9 cellular contexts compared by ENCODE assay signal in genomic region chr2:65300134-65300771, GRCh38.
DNase-seq lines count a peak whose midpoint lies in the region; ATAC-seq and TF ChIP-seq lines count a peak whose summit lies in the region.
"Had no signal": no experiment of that assay in that cellular context is flagged by ENCODE, and none has a peak within 500 bp of the region (broad histone marks: within the 10 kb centered on the region; RNA-seq: fewer than 3 reads in every experiment).

No MANE protein-coding gene starts in this region.

- peaks cover 0 to 7% of the 10 kb centered on the region in 2 donors for H3K4me1 ChIP-seq in aorta (ENCODE audit: control insufficient read depth in 1 of 2, insufficient read depth in 2 of 2, low read length in 2 of 2)

- peak overlapping the region; percentile 24 to 66 for H3K27ac ChIP-seq in aorta (ENCODE audit: low read depth in 1 of 2, low read length in 2 of 2)

- H3K4me3 ChIP-seq in choroid plexus epithelial cell (ENCODE audit: low read depth, low read length) = no peak overlapping the region
- H3K4me3 ChIP-seq in aorta (ENCODE audit: low read length in 2 of 2) = no peak overlapping the region

- intact Hi-C loops in activated naive CD4-positive, alpha-beta T cell treated with anti-CD3 and anti-CD28 coated beads for 36 hours (cut with micrococcal nuclease) = loop anchor here (2.0 kb wide), 3 partner anchors 59 to 1459 kb away; partner anchors contain the start of genes SLC1A4 and UGP2
- intact Hi-C loops in aorta (cut with DNase I) = loop anchor here (2.0 to 5.0 kb wide), 2 partner anchors 133 to 137 kb away; partner anchors contain the start of gene SPRED2 (in 1 of the 2)

- ATAC-seq in aorta (ENCODE audit: low FRiP score) = peak; percentile 87
- ATAC-seq in HG03045 (IDR thresholded peaks at IDR 0.05; ENCODE audit: unreplicated experiment) = no peak

- H3K4me3 Mint-ChIP-seq in activated naive CD4-positive, alpha-beta T cell treated with anti-CD3 and anti-CD28 coated beads for 36 hours = no peak overlapping the region

- H3K36me3 ChIP-seq in aorta (ENCODE audit: control insufficient read depth in 1 of 2, insufficient read depth in 2 of 2, low read length in 1 of 2) = no peaks in the 10 kb centered on the region

- no peak for DNase-seq in activated naive CD4-positive, alpha-beta T cell treated with anti-CD3 and anti-CD28 coated beads for 36 hours
- DNase-seq in activated naive CD4-positive, alpha-beta T cell treated with Interleukin-2 at 50 U/mL for 16 hours = no peak
- peak; percentile 71 for DNase-seq in choroid plexus epithelial cell (ENCODE audit: low read depth)
- DNase-seq in mucosa of gallbladder (ENCODE audit: low spot score) = peak; percentile 51
- DNase-seq in aorta = peak; percentile 83 to 90
- no peak for DNase-seq in stimulated activated naive CD4-positive, alpha-beta T cell treated with Interleukin-2 at 50 U/mL for 16 hours (lab: John Stamatoyannopoulos, UW)
- no peak for DNase-seq in H4 (ENCODE audit: low spot score)
- DNase-seq: DMS79 had no signal

- no peaks in the 10 kb centered on the region for H3K9me3 Mint-ChIP-seq in activated naive CD4-positive, alpha-beta T cell treated with anti-CD3 and anti-CD28 coated beads for 36 hours

- no peak for TF ChIP-seq CTCF in choroid plexus epithelial cell (conservative IDR thresholded peaks at IDR 0.05; ENCODE audit: low read depth, low read length)

- no peaks in the 10 kb centered on the region for H3K27me3 ChIP-seq in aorta (ENCODE audit: control insufficient read depth in 1 of 2, insufficient read depth in 2 of 2, low read length in 1 of 2)

- H3K27ac Mint-ChIP-seq in activated naive CD4-positive, alpha-beta T cell treated with anti-CD3 and anti-CD28 coated beads for 36 hours = peak overlapping the region; percentile 82

- H3K36me3 Mint-ChIP-seq in activated naive CD4-positive, alpha-beta T cell treated with anti-CD3 and anti-CD28 coated beads for 36 hours (ENCODE audit: low read depth) = no peaks in the 10 kb centered on the region

- H3K4me1 Mint-ChIP-seq in activated naive CD4-positive, alpha-beta T cell treated with anti-CD3 and anti-CD28 coated beads for 36 hours (ENCODE audit: low read depth) = peaks cover 41% of the 10 kb centered on the region

- 3 to 8% methylated on average over 16 of the region's 16 CpGs for WGBS in aorta, 2 donors

- H3K9me3 ChIP-seq in aorta (ENCODE audit: control insufficient read depth, low read length) = no peaks in the 10 kb centered on the region

- no peaks in the 10 kb centered on the region for H3K27me3 Mint-ChIP-seq in activated naive CD4-positive, alpha-beta T cell treated with anti-CD3 and anti-CD28 coated beads for 36 hours (ENCODE audit: low read depth)

- CTCF ChIA-PET in activated naive CD4-positive, alpha-beta T cell treated with anti-CD3 and anti-CD28 coated beads for 36 hours (lab: Charles Lee) = interaction anchor here (0.8 to 1.7 kb wide), 2 partner anchors 37 to 274 kb away, joined by 3 to 4 read pairs; no protein-coding TSS in a partner anchor

Comparison
In these comparisons a context has a peak if more than half of its experiments do, and no peak if none do; other contexts are left out.
1. DNase-seq: peak in choroid plexus epithelial cell (single experiment), mucosa of gallbladder (single experiment) and aorta (2 of 2); none in activated naive CD4-positive, alpha-beta T cell treated with anti-CD3 and anti-CD28 coated beads for 36 hours (single experiment), activated naive CD4-positive, alpha-beta T cell treated with Interleukin-2 at 50 U/mL for 16 hours (single experiment), stimulated activated naive CD4-positive, alpha-beta T cell treated with Interleukin-2 at 50 U/mL for 16 hours (single experiment) and H4 (single experiment).